Comparison of ENCODE assay signal across 1 cellular context in genomic region chr1:11337536-11338350, GRCh38.
TF ChIP-seq lines count a peak whose summit lies in the region.

No MANE protein-coding gene starts in this region.

TF ChIP-seq in GM23338, 12 proteins besides CTCF, POLR2A, EP300 and RAD21 (continued from another document):
- TF ChIP-seq ZNF462 (CRISPR knock-in tag; IDR thresholded peaks at IDR 0.05) (no peak), ZNF114 (CRISPR knock-in tag; IDR thresholded peaks at IDR 0.05) (no peak), POLR2AphosphoS5 (IDR thresholded peaks at IDR 0.05; ENCODE audit: low read depth) (no peak), ZNF331 (CRISPR knock-in tag; IDR thresholded peaks at IDR 0.05; ENCODE audit: low read depth) (no peak)
